20 cellular contexts compared by ENCODE assay signal in genomic region chrX:103573205-103573604, GRCh38. TPM values are rescaled to one million over a fixed set of nuclear protein-coding genes. Genes with fewer than 3 reads are reported as not detected.
DNase-seq lines count a peak whose midpoint lies in the region; ATAC-seq, FAIRE-seq and TF ChIP-seq lines count a peak whose summit lies in the region.
"Had no signal": no experiment of that assay in that cellular context is flagged by ENCODE, and none has a peak within 500 bp of the region (broad histone marks: within the 10 kb centered on the region; RNA-seq: fewer than 3 reads in every experiment).

No MANE protein-coding gene starts in this region.

- 0 out of 3 replicates have a peak, but pooled peaks have one; percentile 25 for ATAC-seq in GM12878
- ATAC-seq: HepG2, PC-3 had no signal

- no peaks in the 10 kb centered on the region for H3K27me3 ChIP-seq in GM12878 (replicated peaks in 1 of 2; ENCODE audit: control insufficient read depth in 2 of 2, insufficient read depth in 2 of 2, low read length in 1 of 2)

- H3K9me3 ChIP-seq in GM12878 (replicated peaks; ENCODE audit: control insufficient read depth, insufficient read depth, low read length), result no peaks in the 10 kb centered on the region

- DNase-seq in NCI-H748 (lab: John Stamatoyannopoulos, UW; ENCODE audit: unreplicated experiment) (peak; percentile 3), NCI-H748 treated with DMSO at 0.1 percent for 48 hours (lab: John Stamatoyannopoulos, UW) (no peak), LHCN-M2 (ENCODE audit: low read depth) (peak; percentile 3), GM12878 (ENCODE audit: low read depth, low spot score) (no peak), hepatic stellate cell (ENCODE audit: low spot score) (no peak), NCI-H2196 treated with DMSO at 0.1 percent for 48 hours (lab: John Stamatoyannopoulos, UW; ENCODE audit: unreplicated experiment) (no peak), globus pallidus (ENCODE audit: low spot score) (no peak)
- DNase-seq: C1 segment of cervical spinal cord; CD8-positive, alpha-beta memory T cell; DMS79; HFFc6; KG1; MV-4-11; NCI-H2029; NCI-H345; NCI-H526; PC-3; RPMI8226; SIG-M5 had no signal

- no peak overlapping the region for H3K27ac ChIP-seq in GM12878 (ENCODE audit: control insufficient read depth, insufficient read depth)

- no peak for TF ChIP-seq RAD21 in GM12878 (IDR thresholded peaks at IDR 0.05; ENCODE audit: insufficient read depth, low read depth, low read length)

- H3K36me3 ChIP-seq in GM12878 (ENCODE audit: control insufficient read depth in 2 of 2, insufficient read depth in 2 of 2, low read length in 1 of 2), result no peaks in the 10 kb centered on the region

- H3K4me2 ChIP-seq in GM12878 (ENCODE audit: control insufficient read depth, insufficient read depth), result no peak overlapping the region

- intact Hi-C loops in GM12878 (cut with micrococcal nuclease; ENCODE audit: unreplicated experiment), result no loop called here

- H3K4me1 ChIP-seq in GM12878 (ENCODE audit: control insufficient read depth, insufficient read depth, low read length), result no peaks in the 10 kb centered on the region

- no peak overlapping the region for H3K4me3 ChIP-seq in GM12878

- H3K9ac ChIP-seq in GM12878 (ENCODE audit: control insufficient read depth, insufficient read depth, low read length), result no peak overlapping the region

- no peak for FAIRE-seq in GM12878 (lab: Jason Lieb, UNC)
- FAIRE-seq: HepG2 had no signal

- in situ Hi-C loops in GM12878 (cut with MboI), result no loop called here

- H2AFZ ChIP-seq in GM12878 (ENCODE audit: control insufficient read depth, low read depth, low read length), result no peak overlapping the region

- TF ChIP-seq CTCF in GM12878 (IDR thresholded peaks at IDR 0.05 in 2 of 3, conservative IDR thresholded peaks at IDR 0.05 in 1 of 3; ENCODE audit: control insufficient read depth in 2 of 3, extremely low read depth in 1 of 3, insufficient read depth in 1 of 3, low read depth in 3 of 3, low read length in 3 of 3), result no peak

- no peaks in the 10 kb centered on the region for H4K20me1 ChIP-seq in GM12878 (ENCODE audit: control insufficient read depth, insufficient read depth)

- POLR2A ChIA-PET in GM12878 (lab: Charles Lee), result no interaction called here

- no peaks in the 10 kb centered on the region for H3K79me2 ChIP-seq in GM12878 (ENCODE audit: control insufficient read depth, insufficient read depth, low read length)

- no peak for TF ChIP-seq POLR2A in GM12878 (IDR thresholded peaks at IDR 0.05; ENCODE audit: low read depth, low read length)

- SMC1A ChIA-PET in GM12878 (lab: Charles Lee; ENCODE audit: uncharacterized antibody, unreplicated experiment), result no interaction called here

- CTCF ChIA-PET in GM12878 (lab: Yijun Ruan, JAX), result no interaction called here

- RAD21 ChIA-PET in GM12878 (lab: Charles Lee; ENCODE audit: unreplicated experiment), result no interaction called here

- WGBS in GM12878 (ENCODE audit: insufficient coverage, insufficient replicate concordance, low lambda C conversion rate, missing lambda C conversion rate), result 33% methylated on average over 1 of the region's 1 CpG

- BruUV-seq in GM12878 (replicated peaks; lab: Mats Ljungman, UMichigan), result no TSS peak

- TF ChIP-seq EP300 in GM12878 (IDR thresholded peaks at IDR 0.05; ENCODE audit: borderline replicate concordance in 1 of 2, control insufficient read depth in 1 of 2, low read depth in 2 of 2, low read length in 2 of 2), result no peak

TF ChIP-seq in GM12878, 131 proteins besides CTCF, POLR2A, EP300 and RAD21 (continues in another document):
- TF ChIP-seq SMAD1 (IDR thresholded peaks at IDR 0.05; ENCODE audit: low read depth, partially characterized antibody), result no peak
- no peak for TF ChIP-seq CHD4 (IDR thresholded peaks at IDR 0.05)

RNA-seq across cellular contexts. Expression of gene TCEAL4, which starts 12.1 kb away (rescaled TPM):
- 83.6 and 113 TPM in 2 replicates for total RNA-seq in LHCN-M2 (2014; rRNA removed)
- polyA plus RNA-seq in LHCN-M2 (2012), result 187 TPM
- total RNA-seq in GM12878 (2013; cell fraction: nucleolus; rRNA removed), result 5.1 and 6.5 TPM in 2 replicates
- total RNA-seq in GM12878 (2014; rRNA removed), result 14.1 and 19.6 TPM in 2 replicates
- total RNA-seq in GM12878 (2014; rRNA removed; fragmentation: Illumina TruSeq; extraction: Trizol), result 46.4 and 48.0 TPM in 2 replicates
- 20.1 and 20.9 TPM in 2 replicates for total RNA-seq in GM12878 (2021)
- polyA plus RNA-seq in GM12878 (2011; ENCODE audit: low read depth), result 27.4 TPM
- polyA plus RNA-seq in GM12878 (2011; rRNA removed), result 9.6 and 13.4 TPM in 2 replicates
- polyA plus RNA-seq in GM12878 (2011; cell fraction: cytosol; rRNA removed), result 3.8 and 4.5 TPM in 2 replicates
- 2.7 and 3.3 TPM in 2 replicates for polyA plus RNA-seq in GM12878 (2011; cell fraction: nucleus; rRNA removed)
- polyA plus RNA-seq in GM12878 (2012), result 29.8 and 31.8 TPM in 2 replicates
- polyA plus RNA-seq in GM12878 (2014; fragmentation: Illumina TruSeq; extraction: Trizol), result 63.8 and 85.0 TPM in 2 replicates
- 10 to 100 TPM; 34.8 to 59.9 TPM for polyA plus RNA-seq in GM12878 (2014; fragmentation: Nextera tagmentation; extraction: Ambion mirVana)
- polyA plus RNA-seq in GM12878 (2014; rRNA removed), result 21.5 and 30.7 TPM in 2 replicates
- 10 to 100 TPM; 31.5 to 32.8 TPM for polyA plus RNA-seq in GM12878 (2016; fragmentation: Nextera tagmentation; extraction: Ambion mirVana)
- 1.8 and 3.8 TPM in 2 replicates for polyA minus RNA-seq in GM12878 (2011; rRNA and poly(A)+ RNA removed)
- 3.2 TPM in 1 of 2 replicates, not detected in the other for polyA minus RNA-seq in GM12878 (2011; cell fraction: cytosol; rRNA and poly(A)+ RNA removed)
- polyA minus RNA-seq in GM12878 (2011; cell fraction: nucleus; rRNA and poly(A)+ RNA removed), result 2.5 and 2.9 TPM in 2 replicates

RNA-seq across cellular contexts. Expression of gene TCEAL3, which starts 34.6 kb away (rescaled TPM):
- total RNA-seq in LHCN-M2 (2014; rRNA removed) (38.6 and 39.7 TPM in 2 replicates), GM12878 (2014; rRNA removed) (7.5 and 7.6 TPM in 2 replicates), GM12878 (2014; rRNA removed; fragmentation: Illumina TruSeq; extraction: Trizol) (18.3 and 19.0 TPM in 2 replicates), GM12878 (2021) (10.6 and 12.1 TPM in 2 replicates)
- polyA plus RNA-seq in LHCN-M2 (2012), result 119 TPM
- 0.64 and 1.4 TPM in 2 replicates for total RNA-seq in GM12878 (2013; cell fraction: nucleolus; rRNA removed)
- polyA plus RNA-seq in GM12878 (2011; ENCODE audit: low read depth), result 7.6 TPM
- polyA plus RNA-seq in GM12878 (2011; rRNA removed) (2.7 and 3.4 TPM in 2 replicates), GM12878 (2014; fragmentation: Illumina TruSeq; extraction: Trizol) (9.1 and 17.2 TPM in 2 replicates), GM12878 (2014; fragmentation: Nextera tagmentation; extraction: Ambion mirVana) (1 to 10 TPM in 1 of 2 experiments, under 1 TPM in 1; 0.98 to 2.0 TPM), GM12878 (2014; rRNA removed) (15.3 and 17.3 TPM in 2 replicates), GM12878 (2016; fragmentation: Nextera tagmentation; extraction: Ambion mirVana) (10 to 100 TPM; 11.4 to 14.0 TPM)
- 1.2 and 1.5 TPM in 2 replicates for polyA plus RNA-seq in GM12878 (2011; cell fraction: cytosol; rRNA removed)
- polyA plus RNA-seq in GM12878 (2011; cell fraction: nucleus; rRNA removed), result 0.54 and 1.3 TPM in 2 replicates
- 15.5 and 19.0 TPM in 2 replicates for polyA plus RNA-seq in GM12878 (2012)
- 0.26 and 0.59 TPM in 2 replicates for polyA minus RNA-seq in GM12878 (2011; rRNA and poly(A)+ RNA removed)
- polyA minus RNA-seq in GM12878 (2011; cell fraction: cytosol; rRNA and poly(A)+ RNA removed), result not detected in 2 replicates
- 0.48 TPM in 1 of 2 replicates, not detected in the other for polyA minus RNA-seq in GM12878 (2011; cell fraction: nucleus; rRNA and poly(A)+ RNA removed)

RNA-seq across cellular contexts. Expression of gene RAB40A, which starts 53.9 kb away (rescaled TPM):
- total RNA-seq in LHCN-M2 (2014; rRNA removed) (0.11 and 0.38 TPM in 2 replicates), GM12878 (2014; rRNA removed) (0.17 and 0.38 TPM in 2 replicates), GM12878 (2014; rRNA removed; fragmentation: Illumina TruSeq; extraction: Trizol) (0.23 and 0.27 TPM in 2 replicates), GM12878 (2021) (0.08 and 0.26 TPM in 2 replicates)
- 0.26 TPM for polyA plus RNA-seq in LHCN-M2 (2012)
- total RNA-seq in GM12878 (2013; cell fraction: nucleolus; rRNA removed), result 3.9 and 4.4 TPM in 2 replicates
- 0.14 TPM for polyA plus RNA-seq in GM12878 (2011; ENCODE audit: low read depth)
- polyA plus RNA-seq in GM12878 (2011; rRNA removed) (0.19 and 0.35 TPM in 2 replicates), GM12878 (2014; fragmentation: Illumina TruSeq; extraction: Trizol) (0.10 and 0.33 TPM in 2 replicates), GM12878 (2014; fragmentation: Nextera tagmentation; extraction: Ambion mirVana) (under 1 TPM; 0.16 to 0.35 TPM), GM12878 (2014; rRNA removed) (0.24 and 0.38 TPM in 2 replicates), GM12878 (2016; fragmentation: Nextera tagmentation; extraction: Ambion mirVana) (under 1 TPM; 0.30 to 0.42 TPM)
- 0.07 TPM in 2 replicates for polyA plus RNA-seq in GM12878 (2011; cell fraction: cytosol; rRNA removed)
- 1.8 and 2.3 TPM in 2 replicates for polyA plus RNA-seq in GM12878 (2011; cell fraction: nucleus; rRNA removed)
- polyA plus RNA-seq in GM12878 (2012), result 0.22 and 0.39 TPM in 2 replicates
- polyA minus RNA-seq in GM12878 (2011; rRNA and poly(A)+ RNA removed), result 0.22 and 0.46 TPM in 2 replicates
- not detected in 2 replicates for polyA minus RNA-seq in GM12878 (2011; cell fraction: cytosol; rRNA and poly(A)+ RNA removed)
- 0.67 and 0.85 TPM in 2 replicates for polyA minus RNA-seq in GM12878 (2011; cell fraction: nucleus; rRNA and poly(A)+ RNA removed)
- total RNA-seq: HepG2 had no signal
- polyA plus RNA-seq: CD8-positive, alpha-beta memory T cell had no signal

RNA-seq across cellular contexts. Expression of gene TCEAL1, which starts 55.6 kb away (rescaled TPM):
- 54.0 and 68.4 TPM in 2 replicates for total RNA-seq in LHCN-M2 (2014; rRNA removed)
- polyA plus RNA-seq in LHCN-M2 (2012), result 27.2 TPM
- 4.4 and 5.4 TPM in 2 replicates for total RNA-seq in GM12878 (2013; cell fraction: nucleolus; rRNA removed)
- 14.0 and 17.5 TPM in 2 replicates for total RNA-seq in GM12878 (2014; rRNA removed)
- total RNA-seq in GM12878 (2014; rRNA removed; fragmentation: Illumina TruSeq; extraction: Trizol), result 16.3 and 17.0 TPM in 2 replicates
- 10.1 and 12.5 TPM in 2 replicates for total RNA-seq in GM12878 (2021)
- polyA plus RNA-seq in GM12878 (2011; ENCODE audit: low read depth), result 11.7 TPM
- polyA plus RNA-seq in GM12878 (2011; rRNA removed), result 15.7 and 25.7 TPM in 2 replicates
- polyA plus RNA-seq in GM12878 (2011; cell fraction: cytosol; rRNA removed), result 9.0 and 11.7 TPM in 2 replicates
- 8.2 and 10.6 TPM in 2 replicates for polyA plus RNA-seq in GM12878 (2011; cell fraction: nucleus; rRNA removed)
- 11.4 and 13.6 TPM in 2 replicates for polyA plus RNA-seq in GM12878 (2012)
- 20.4 and 20.5 TPM in 2 replicates for polyA plus RNA-seq in GM12878 (2014; fragmentation: Illumina TruSeq; extraction: Trizol)
- polyA plus RNA-seq in GM12878 (2014; fragmentation: Nextera tagmentation; extraction: Ambion mirVana), result 10 to 100 TPM; 19.0 to 24.3 TPM
- 16.6 and 16.7 TPM in 2 replicates for polyA plus RNA-seq in GM12878 (2014; rRNA removed)
- polyA plus RNA-seq in GM12878 (2016; fragmentation: Nextera tagmentation; extraction: Ambion mirVana), result 10 to 100 TPM; 20.9 to 21.4 TPM
- 1.6 and 4.6 TPM in 2 replicates for polyA minus RNA-seq in GM12878 (2011; rRNA and poly(A)+ RNA removed)
- polyA minus RNA-seq in GM12878 (2011; cell fraction: cytosol; rRNA and poly(A)+ RNA removed), result 1.9 and 2.4 TPM in 2 replicates
- polyA minus RNA-seq in GM12878 (2011; cell fraction: nucleus; rRNA and poly(A)+ RNA removed), result 1.4 and 1.6 TPM in 2 replicates

Comparison
In these comparisons a context has a peak if more than half of its experiments do, and no peak if none do; other contexts are left out.
1. DNase-seq: peak in NCI-H748 (single experiment) and LHCN-M2 (single experiment); none in NCI-H748 treated with DMSO at 0.1 percent for 48 hours (single experiment), GM12878 (single experiment), hepatic stellate cell (single experiment), NCI-H2196 treated with DMSO at 0.1 percent for 48 hours (single experiment) and globus pallidus (single experiment).